In the genomic region with DNA sequence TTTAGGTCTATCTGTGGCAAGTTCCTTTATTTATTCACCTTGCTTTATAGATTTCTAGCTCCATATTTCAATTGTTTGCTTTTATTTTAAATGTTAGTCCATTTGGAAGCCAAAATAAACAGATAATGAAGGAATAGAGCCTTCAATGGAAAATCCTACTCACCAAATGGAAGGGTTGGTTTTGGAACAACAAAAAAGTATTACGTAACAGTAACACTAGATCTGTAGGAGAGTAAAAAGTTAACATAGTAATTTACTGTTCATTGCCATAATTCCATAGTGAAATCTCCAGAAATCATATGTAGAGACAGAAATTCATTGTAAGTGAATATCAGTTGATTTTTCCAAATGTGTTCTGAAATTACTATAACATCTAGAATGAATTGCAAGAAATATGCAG, we compare ENCODE assay signal across 40 cellular contexts. TPM values are rescaled to one million over a fixed set of nuclear protein-coding genes. Genes with fewer than 3 reads are reported as not detected.
"Had no signal": no experiment of that assay in that cellular context is flagged by ENCODE, and none has a peak within 500 bp of the region (broad histone marks: within the 10 kb centered on the region; RNA-seq: fewer than 3 reads in every experiment).

No MANE protein-coding gene starts in this region.

- H3K9ac ChIP-seq: KMS-11 had no signal

- H3K4me2 ChIP-seq: KMS-11 had no signal

- DNase-seq: Karpas-422, Kasumi-1, MG63, MM.1S, MV-4-11, NCI-H1048, NCI-H1092, NCI-H1092 treated with DMSO at 0.1 percent for 48 hours, NCI-H1105, NCI-H1105 treated with DMSO at 0.1 percent for 48 hours, NCI-H1417, NCI-H1417 treated with DMSO at 0.1 percent for 48 hours, NCI-H1436, NCI-H1436 treated with DMSO at 0.1 percent for 48 hours, NCI-H146, NCI-H1694, NCI-H1694 treated with DMSO at 0.1 percent for 48 hours, NCI-H187, NCI-H187 treated with DMSO at 0.1 percent for 48 hours, NCI-H1930, NCI-H2029, NCI-H2029 treated with DMSO at 0.1 percent for 48 hours, NCI-H2081, NCI-H2081 treated with DMSO at 0.1 percent for 48 hours, NCI-H2107, NCI-H2171, NCI-H2171 treated with DMSO at 0.1 percent for 48 hours, NCI-H2227 treated with DMSO at 0.1 percent for 48 hours, NCI-H226, NCI-H345, NCI-H446, NCI-H446 treated with DMSO at 0.1 percent for 48 hours, NCI-H510A, NCI-H510A treated with DMSO at 0.1 percent for 48 hours, NCI-H524 had no signal

- H3K9me3 ChIP-seq: MG63 had no signal

- H3K4me3 ChIP-seq: MG63 had no signal

- H3K27me3 ChIP-seq: MG63 had no signal

- H3K27ac ChIP-seq: KMS-11 had no signal

- H3K36me3 ChIP-seq: MG63 had no signal

RNA-seq across cellular contexts. Expression of gene NWD2, which starts 34.6 kb away (rescaled TPM):
- total RNA-seq: LHCN-M2, M059J, MCF 10A, NCI-H460 had no signal
